ENCODE assay signal across 17 cellular contexts in genomic region chr15:87724330-87724729, GRCh38.
"Had no signal": no experiment of that assay in that cellular context is flagged by ENCODE, and none has a peak within 500 bp of the region (broad histone marks: within the 10 kb centered on the region; RNA-seq: fewer than 3 reads in every experiment).

No MANE protein-coding gene starts in this region.

- H3K4me1 Mint-ChIP-seq: stimulated activated naive CD8-positive, alpha-beta T cell treated with anti-CD3 and anti-CD28 coated beads, Interleukin-15, amount 100 ng/mL, for 72 hours had no signal

- H3K27ac ChIP-seq: brain microvascular endothelial cell, epithelial cell of prostate, psoas muscle, testis had no signal

- DNase-seq: activated CD4-positive, alpha-beta memory T cell treated with anti-CD3 and anti-CD28 coated beads for 36 hours; activated CD4-positive, CD25-positive, alpha-beta regulatory T cell treated with anti-CD3 and anti-CD28 coated beads, Interleukin-2, amount 50 U/mL, for 72 hours; activated effector memory CD4-positive, alpha-beta T cell treated with anti-CD3 and anti-CD28 coated beads, Interleukin-2, amount 50 U/mL, for 16 hours; activated T-cell treated with anti-CD3 and anti-CD28 coated beads, Interleukin-2, amount 50 U/mL, for 4 hours; brain microvascular endothelial cell; cerebellar nuclear complex; effector memory CD8-positive, alpha-beta T cell; left cardiac atrium; mesenchymal stem cell; nephron progenitor cell; psoas muscle; stimulated activated CD4-positive, alpha-beta T cell treated with anti-CD3 and anti-CD28 coated beads, Interleukin-4, amount 100 ng/mL, for 1 hour; stimulated activated naive CD8-positive, alpha-beta T cell treated with anti-CD3 and anti-CD28 coated beads, Interleukin-15, amount 100 ng/mL, for 72 hours; testis had no signal

- H3K4me1 ChIP-seq: psoas muscle, testis had no signal

- H3K27ac Mint-ChIP-seq: activated CD4-positive, alpha-beta memory T cell treated with anti-CD3 and anti-CD28 coated beads for 36 hours; activated naive CD4-positive, alpha-beta T cell treated with anti-CD3 and anti-CD28 coated beads, Interleukin-2, amount 50 U/mL, for 72 hours; dendritic cell treated with granulocyte-macrophage colony-stimulating factor and Interleukin-4, amounts not matched to agents 40 ng/mL and 50 ng/mL, for 4 days; effector memory CD8-positive, alpha-beta T cell; nephron progenitor cell; stimulated activated naive CD8-positive, alpha-beta T cell treated with anti-CD3 and anti-CD28 coated beads, Interleukin-15, amount 100 ng/mL, for 72 hours had no signal

- H3K4me3 ChIP-seq: psoas muscle, testis had no signal

- H3K27me3 ChIP-seq: brain microvascular endothelial cell, testis had no signal

- H3K4me3 Mint-ChIP-seq: activated CD4-positive, alpha-beta memory T cell treated with anti-CD3 and anti-CD28 coated beads for 36 hours; activated T-cell treated with anti-CD3 and anti-CD28 coated beads, Interleukin-2, amount 50 U/mL, for 4 hours; dendritic cell treated with granulocyte-macrophage colony-stimulating factor and Interleukin-4, amounts not matched to agents 40 ng/mL and 50 ng/mL, for 4 days; effector memory CD8-positive, alpha-beta T cell; nephron progenitor cell; stimulated activated naive CD8-positive, alpha-beta T cell treated with anti-CD3 and anti-CD28 coated beads, Interleukin-15, amount 100 ng/mL, for 72 hours had no signal

- H3K9me3 Mint-ChIP-seq: activated CD4-positive, alpha-beta memory T cell treated with anti-CD3 and anti-CD28 coated beads for 36 hours; activated T-cell treated with anti-CD3 and anti-CD28 coated beads, Interleukin-2, amount 50 U/mL, for 4 hours; dendritic cell treated with granulocyte-macrophage colony-stimulating factor and Interleukin-4, amounts not matched to agents 40 ng/mL and 50 ng/mL, for 4 days; nephron progenitor cell; stimulated activated naive CD8-positive, alpha-beta T cell treated with anti-CD3 and anti-CD28 coated beads, Interleukin-15, amount 100 ng/mL, for 72 hours had no signal

- H3K36me3 Mint-ChIP-seq: activated CD4-positive, alpha-beta memory T cell treated with anti-CD3 and anti-CD28 coated beads for 36 hours; activated naive CD4-positive, alpha-beta T cell treated with anti-CD3 and anti-CD28 coated beads, Interleukin-2, amount 50 U/mL, for 72 hours had no signal

- H3K9me3 ChIP-seq: psoas muscle, testis had no signal

- H3K36me3 ChIP-seq: brain microvascular endothelial cell had no signal

- ATAC-seq: activated naive CD4-positive, alpha-beta T cell treated with anti-CD3 and anti-CD28 coated beads, Interleukin-2, amount 50 U/mL, for 72 hours; activated T-cell treated with anti-CD3 and anti-CD28 coated beads, Interleukin-2, amount 50 U/mL, for 4 hours; effector memory CD8-positive, alpha-beta T cell; psoas muscle; stimulated activated naive CD8-positive, alpha-beta T cell treated with anti-CD3 and anti-CD28 coated beads, Interleukin-15, amount 100 ng/mL, for 72 hours had no signal
